In genomic region chr9:116741742-116742141, GRCh38 we compare ENCODE assay signal across 1 cellular context.
TF ChIP-seq lines count a peak whose summit lies in the region.

No MANE protein-coding gene starts in this region.

TF ChIP-seq in GM23338, 12 proteins besides CTCF, POLR2A, EP300 and RAD21 (continued from another document):
- TF ChIP-seq NANOG (IDR thresholded peaks at IDR 0.05; ENCODE audit: borderline replicate concordance) (no peak), ZNF331 (CRISPR knock-in tag; IDR thresholded peaks at IDR 0.05; ENCODE audit: low read depth) (no peak), EZH2 (IDR thresholded peaks at IDR 0.05; ENCODE audit: low read depth, unreplicated experiment) (no peak), JUNB (IDR thresholded peaks at IDR 0.05; ENCODE audit: unreplicated experiment) (no peak), ZNF114 (CRISPR knock-in tag; IDR thresholded peaks at IDR 0.05) (no peak), STAT1 (IDR thresholded peaks at IDR 0.05; ENCODE audit: unreplicated experiment) (no peak), REST (IDR thresholded peaks at IDR 0.05; ENCODE audit: unreplicated experiment) (no peak)
TF ChIP-seq in GM23338: peak in this region for 0.
